8 cellular contexts compared by ENCODE assay signal in the genomic region with DNA sequence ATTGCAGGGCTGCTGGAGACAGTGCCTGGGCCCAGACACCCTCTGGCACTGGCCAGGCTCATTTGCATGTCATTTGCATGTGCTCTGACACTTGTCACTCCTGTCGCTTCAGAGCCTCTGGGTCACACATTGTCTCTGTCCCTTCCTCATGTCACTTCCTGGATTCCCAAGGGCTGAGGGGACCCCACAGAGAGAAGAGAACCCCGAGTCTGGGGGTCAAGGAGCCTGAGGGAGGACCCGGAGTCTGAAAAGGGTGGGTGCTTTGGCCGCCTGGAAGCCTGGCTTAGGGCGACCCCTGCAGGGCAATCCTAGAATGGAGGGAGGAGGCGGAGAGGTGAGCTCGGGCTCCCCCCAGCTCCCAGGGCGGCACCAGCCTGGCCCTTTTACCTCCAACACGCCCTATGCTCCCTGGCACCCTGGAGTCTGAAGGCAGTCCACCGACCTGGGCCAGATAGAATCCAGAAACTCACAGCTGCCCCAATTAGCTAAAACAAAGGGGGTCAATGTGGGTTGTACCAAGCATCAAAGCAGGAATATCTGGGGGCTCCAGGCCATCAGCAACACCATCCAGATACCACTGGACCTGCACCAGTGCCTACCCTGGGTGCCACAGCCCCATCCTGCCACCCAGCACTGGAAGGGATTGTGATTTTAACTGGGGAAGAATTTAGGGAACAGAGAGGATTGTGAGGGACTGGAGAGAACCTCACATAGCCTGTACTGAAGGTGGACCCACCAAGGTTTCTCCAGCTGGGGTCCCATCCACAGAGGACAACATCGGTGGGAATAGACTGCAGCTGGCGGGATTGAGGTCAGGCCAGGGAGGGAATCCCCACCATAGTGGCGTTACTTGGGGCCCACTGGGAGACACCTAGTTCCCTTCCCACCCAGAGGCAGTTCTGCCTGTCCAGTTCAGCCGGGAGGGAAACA. TPM values are rescaled to one million over a fixed set of nuclear protein-coding genes. Genes with fewer than 3 reads are reported as not detected.
DNase-seq lines count a peak whose midpoint lies in the region; ATAC-seq, FAIRE-seq and TF ChIP-seq lines count a peak whose summit lies in the region.

No MANE protein-coding gene starts in this region.

- no peak overlapping the region for H3K9ac ChIP-seq in kidney (ENCODE audit: low read length in 2 of 2)

- peak overlapping the region in 1 of 2 donors; percentile 27 for H3K27ac ChIP-seq in kidney (ENCODE audit: low read depth in 2 of 2, low read length in 2 of 2)

- H3K27me3 ChIP-seq in BE2C = no peaks in the 10 kb centered on the region

- no peaks in the 10 kb centered on the region for H3K9me3 ChIP-seq in BE2C
- no peaks in the 10 kb centered on the region for H3K9me3 ChIP-seq in kidney (ENCODE audit: control insufficient read depth in 1 of 2, low read length in 2 of 2)

- peaks cover 4% of the 10 kb centered on the region; the same call in 1 of the 2 replicates for H3K4me1 ChIP-seq in BE2C
- peaks cover 5 to 21% of the 10 kb centered on the region in 2 donors for H3K4me1 ChIP-seq in kidney (ENCODE audit: control insufficient read depth in 1 of 2, insufficient read depth in 1 of 2, low read depth in 1 of 2, low read length in 2 of 2)

- in situ Hi-C loops in astrocyte of the spinal cord (cut with HindIII; ENCODE audit: low sequenced_read_pairs) = no loop called here

- DNase-seq in BE2C = peak; percentile 70
- peak; percentile 69 for DNase-seq in HT1080 (ENCODE audit: low read depth)
- DNase-seq in T-helper 9 cell = peak; percentile 69
- peak; percentile 29 for DNase-seq in astrocyte of the spinal cord (ENCODE audit: low read depth, low spot score)
- DNase-seq in kidney = peak; percentile 74
- DNase-seq in stimulated activated CD4-positive, alpha-beta T cell treated with anti-CD3 and anti-CD28 coated beads, Interleukin-4, amount 100 ng/mL, for 1 hour = peak; percentile 80

- H3K36me3 ChIP-seq in BE2C (no peaks in the 10 kb centered on the region), kidney (ENCODE audit: control insufficient read depth in 1 of 2, insufficient read depth in 2 of 2, low read length in 2 of 2) (no peaks in the 10 kb centered on the region)

- TF ChIP-seq CTCF in BE2C (IDR thresholded peaks at IDR 0.05; ENCODE audit: low read depth, low read length) (peak; percentile 73), astrocyte of the spinal cord (IDR thresholded peaks at IDR 0.05; ENCODE audit: low read depth, low read length) (peak; percentile 77), kidney (IDR thresholded peaks at IDR 0.05; ENCODE audit: borderline replicate concordance, extremely low read depth, insufficient read depth) (peak; percentile 39)

- FAIRE-seq in kidney (lab: Jason Lieb, UNC) = no peak

- H3K4me3 ChIP-seq in BE2C (ENCODE audit: low read depth, low read length) (no peak overlapping the region), astrocyte of the spinal cord (ENCODE audit: low read depth, low read length) (no peak overlapping the region), kidney (ENCODE audit: low read length in 2 of 2) (no peak overlapping the region)

- peak; percentile 57 for ATAC-seq in GM18909 (IDR thresholded peaks at IDR 0.05; ENCODE audit: poor library complexity, unreplicated experiment)
- no peak for ATAC-seq in HG02852 (IDR thresholded peaks at IDR 0.05; ENCODE audit: unreplicated experiment)

- intact Hi-C loops in kidney (cut with DNase I) = loop anchor here (10.0 kb wide), 2 partner anchors 496 to 716 kb away; no protein-coding TSS in a partner anchor

RNA-seq across cellular contexts. Expression of gene KRT78, which starts 21.8 kb away (rescaled TPM):
- not detected for polyA plus RNA-seq in BE2C (2012; ENCODE audit: insufficient read depth, insufficient read length, low read depth)
- 0.13 TPM in 1 of 2 replicates, not detected in the other for total RNA-seq in HT1080 (2014; rRNA removed; shearing (Covaris generic))
- 0.03 and 0.21 TPM in 2 replicates for polyA plus RNA-seq in HT1080 (2015; cell fraction: cytosol; rRNA removed)
- 0.16 TPM in 1 of 2 replicates, not detected in the other for polyA plus RNA-seq in HT1080 (2015; cell fraction: nucleus; rRNA removed)
- not detected for total RNA-seq in kidney
- polyA plus RNA-seq in kidney (ENCODE audit: insufficient read depth, low read depth, low replicate concordance) = not detected

RNA-seq across cellular contexts. Expression of gene KRT8, which starts 34.2 kb away (rescaled TPM):
- polyA plus RNA-seq in BE2C (2012; ENCODE audit: insufficient read depth, insufficient read length, low read depth) = 20.8 TPM
- 199 and 204 TPM in 2 replicates for total RNA-seq in HT1080 (2014; rRNA removed; shearing (Covaris generic))
- 437 and 465 TPM in 2 replicates for polyA plus RNA-seq in HT1080 (2015; cell fraction: cytosol; rRNA removed)
- polyA plus RNA-seq in HT1080 (2015; cell fraction: nucleus; rRNA removed) = 593 and 647 TPM in 2 replicates
- 546 TPM for total RNA-seq in kidney
- 333 TPM for polyA plus RNA-seq in kidney (ENCODE audit: insufficient read depth, low read depth, low replicate concordance)

RNA-seq across cellular contexts. Expression of gene KRT79, which starts 36.5 kb away (rescaled TPM):
- polyA plus RNA-seq in BE2C (2012; ENCODE audit: insufficient read depth, insufficient read length, low read depth) = not detected
- total RNA-seq in HT1080 (2014; rRNA removed; shearing (Covaris generic)) = 0.45 and 1.0 TPM in 2 replicates
- 1.3 and 1.8 TPM in 2 replicates for polyA plus RNA-seq in HT1080 (2015; cell fraction: cytosol; rRNA removed)
- 38.6 and 41.6 TPM in 2 replicates for polyA plus RNA-seq in HT1080 (2015; cell fraction: nucleus; rRNA removed)
- not detected for total RNA-seq in kidney
- not detected for polyA plus RNA-seq in kidney (ENCODE audit: insufficient read depth, low read depth, low replicate concordance)

RNA-seq across cellular contexts. Expression of gene KRT4, which starts 56.7 kb away (rescaled TPM):
- not detected for polyA plus RNA-seq in BE2C (2012; ENCODE audit: insufficient read depth, insufficient read length, low read depth)
- not detected in 2 replicates for total RNA-seq in HT1080 (2014; rRNA removed; shearing (Covaris generic))
- polyA plus RNA-seq in HT1080 (2015; cell fraction: cytosol; rRNA removed) = not detected in 2 replicates
- 0.23 and 0.25 TPM in 2 replicates for polyA plus RNA-seq in HT1080 (2015; cell fraction: nucleus; rRNA removed)
- total RNA-seq in kidney = not detected
- 0.15 TPM for polyA plus RNA-seq in kidney (ENCODE audit: insufficient read depth, low read depth, low replicate concordance)

Comparison
In these comparisons a context has a peak if more than half of its experiments do, and no peak if none do; other contexts are left out.
1. DNase-seq: peak in every context shown above with its lines; median percentile 80 in stimulated activated CD4-positive, alpha-beta T cell treated with anti-CD3 and anti-CD28 coated beads, Interleukin-4, amount 100 ng/mL, for 1 hour; 74 in kidney; 70 in BE2C; 69 in HT1080; 69 in T-helper 9 cell; 29 in astrocyte of the spinal cord.